Comparison of ENCODE assay signal across 8 cellular contexts in genomic region chr11:43868852-43869567, GRCh38. TPM values are rescaled to one million over a fixed set of nuclear protein-coding genes. Genes with fewer than 3 reads are reported as not detected.
DNase-seq lines count a peak whose midpoint lies in the region; TF ChIP-seq lines count a peak whose summit lies in the region.

No MANE protein-coding gene starts in this region.

- no peak overlapping the region for H2BK120ac ChIP-seq in mesenchymal stem cell (ENCODE audit: low read depth, low read length)

- peak overlapping the region; percentile 34 to 67 for H3K18ac ChIP-seq in mesenchymal stem cell (ENCODE audit: low read depth in 1 of 2, low read length in 2 of 2)

- H3K4me3 ChIP-seq in mesenchymal stem cell (ENCODE audit: insufficient read depth in 1 of 2, low read depth in 1 of 2, low read length in 2 of 2) = no peak overlapping the region

- no peak overlapping the region for H3K14ac ChIP-seq in mesenchymal stem cell (ENCODE audit: low read length in 2 of 2)

- no peaks in the 10 kb centered on the region for H3K36me3 ChIP-seq in mesenchymal stem cell (ENCODE audit: control insufficient read depth in 1 of 2, insufficient read depth in 2 of 2, low read depth in 1 of 2, low read length in 2 of 2)

- TF ChIP-seq CTCF in HFFc6 (IDR thresholded peaks at IDR 0.05) (no peak), progenitor cell of endocrine pancreas (IDR thresholded peaks at IDR 0.05; ENCODE audit: unreplicated experiment) (no peak)

- no peak overlapping the region for H3K27ac ChIP-seq in mesenchymal stem cell (ENCODE audit: low read length, poor library complexity, severe bottlenecking)

- H3K4me1 ChIP-seq in mesenchymal stem cell (ENCODE audit: control insufficient read depth, insufficient read depth, low read depth, low read length) = peaks cover 4% of the 10 kb centered on the region

- peak; percentile 36 for DNase-seq in activated T-cell treated with anti-CD3 and anti-CD28 coated beads for 24 hours (ENCODE audit: low read depth)
- no peak for DNase-seq in activated T-cell treated with anti-CD3 and anti-CD28 coated beads, Interleukin-2, amount 50 U/mL, for 1 hour
- DNase-seq in HFFc6 = peak; percentile 64
- peak; percentile 85 for DNase-seq in M059J (ENCODE audit: low read depth)
- peak; percentile 57 for DNase-seq in activated T-helper 1 cell treated with anti-CD3 and anti-CD28 coated beads, Interleukin-12 subunit alpha, Interleukin-12 subunit beta, Interleukin-2, Interleukin-4 antibody, amounts not matched to agents 30 ng/mL and 10 ng/mL and 1 ng/mL, durations not matched to agents 14 hours and 24 hours and 36 hours (ENCODE audit: low spot score)
- DNase-seq in mesenchymal stem cell = peak; percentile 95
- DNase-seq in progenitor cell of endocrine pancreas (ENCODE audit: low spot score, unreplicated experiment) = no peak
- no peak for DNase-seq in mesenteric fat pad (ENCODE audit: low spot score)

- H2BK12ac ChIP-seq in mesenchymal stem cell (ENCODE audit: low read length in 2 of 2) = no peak overlapping the region

- intact Hi-C loops in activated T-helper 1 cell treated with anti-CD3 and anti-CD28 coated beads, Interleukin-12 subunit alpha, Interleukin-12 subunit beta, Interleukin-2, Interleukin-4 antibody, amounts not matched to agents 30 ng/mL and 10 ng/mL and 1 ng/mL, durations not matched to agents 14 hours and 24 hours and 36 hours (cut with micrococcal nuclease) = loop anchor here (1.0 to 10.0 kb wide), 11 partner anchors 11 to 556 kb away; partner anchors contain the start of genes ALKBH3, HSD17B12 and TTC17

- H4K91ac ChIP-seq in mesenchymal stem cell (ENCODE audit: low read length) = no peak overlapping the region

- H2BK15ac ChIP-seq in mesenchymal stem cell (ENCODE audit: low read depth, poor library complexity, severe bottlenecking) = no peak overlapping the region

- 1% methylated on average over 4 of the region's 5 CpGs for WGBS in mesenchymal stem cell

- H3K27ac Mint-ChIP-seq in HFFc6 = peak overlapping the region; percentile 55
- peak overlapping the region; percentile 42 for H3K27ac Mint-ChIP-seq in activated T-helper 1 cell treated with anti-CD3 and anti-CD28 coated beads, Interleukin-12 subunit alpha, Interleukin-12 subunit beta, Interleukin-2, Interleukin-4 antibody, amounts not matched to agents 30 ng/mL and 10 ng/mL and 1 ng/mL, durations not matched to agents 14 hours and 24 hours and 36 hours
- H3K27ac Mint-ChIP-seq in progenitor cell of endocrine pancreas = no peak overlapping the region

- no peak overlapping the region for H3K4ac ChIP-seq in mesenchymal stem cell (ENCODE audit: low read depth in 1 of 2, low read length in 2 of 2)

- H3K4me3 Mint-ChIP-seq in HFFc6 (peak overlapping the region; percentile 66), progenitor cell of endocrine pancreas (ENCODE audit: low read depth) (no peak overlapping the region)
- peak overlapping the region; percentile 45 for H3K4me3 Mint-ChIP-seq in activated T-helper 1 cell treated with anti-CD3 and anti-CD28 coated beads, Interleukin-12 subunit alpha, Interleukin-12 subunit beta, Interleukin-2, Interleukin-4 antibody, amounts not matched to agents 30 ng/mL and 10 ng/mL and 1 ng/mL, durations not matched to agents 14 hours and 24 hours and 36 hours

- H3K4me2 ChIP-seq in mesenchymal stem cell (ENCODE audit: low read length, poor library complexity, severe bottlenecking) = no peak overlapping the region

- H3K4me1 Mint-ChIP-seq in HFFc6 (ENCODE audit: low read depth) = peaks cover 28% of the 10 kb centered on the region
- peaks cover 27% of the 10 kb centered on the region for H3K4me1 Mint-ChIP-seq in activated T-helper 1 cell treated with anti-CD3 and anti-CD28 coated beads, Interleukin-12 subunit alpha, Interleukin-12 subunit beta, Interleukin-2, Interleukin-4 antibody, amounts not matched to agents 30 ng/mL and 10 ng/mL and 1 ng/mL, durations not matched to agents 14 hours and 24 hours and 36 hours (ENCODE audit: low read depth)
- H3K4me1 Mint-ChIP-seq in progenitor cell of endocrine pancreas (ENCODE audit: low read depth) = no peaks in the 10 kb centered on the region

- H2BK5ac ChIP-seq in mesenchymal stem cell (ENCODE audit: low read depth, low read length, poor library complexity, severe bottlenecking) = peak overlapping the region; percentile 14

- no peak overlapping the region for H3K23ac ChIP-seq in mesenchymal stem cell (ENCODE audit: low read length in 2 of 2)

- peaks cover 15% of the 10 kb centered on the region for H3K27me3 Mint-ChIP-seq in HFFc6 (ENCODE audit: insufficient read depth)
- H3K27me3 Mint-ChIP-seq in activated T-helper 1 cell treated with anti-CD3 and anti-CD28 coated beads, Interleukin-12 subunit alpha, Interleukin-12 subunit beta, Interleukin-2, Interleukin-4 antibody, amounts not matched to agents 30 ng/mL and 10 ng/mL and 1 ng/mL, durations not matched to agents 14 hours and 24 hours and 36 hours (ENCODE audit: insufficient read depth) = peaks cover 53% of the 10 kb centered on the region
- peaks cover 61% of the 10 kb centered on the region for H3K27me3 Mint-ChIP-seq in progenitor cell of endocrine pancreas

- no peak overlapping the region for H2AK5ac ChIP-seq in mesenchymal stem cell (ENCODE audit: low read length, severe bottlenecking)

- H3K9ac ChIP-seq in mesenchymal stem cell (ENCODE audit: low read length) = peak overlapping the region; percentile 16

- H3K9me3 ChIP-seq in mesenchymal stem cell (ENCODE audit: control insufficient read depth, low read length) = peaks cover 3% of the 10 kb centered on the region

- H3K27me3 ChIP-seq in mesenchymal stem cell (ENCODE audit: control insufficient read depth in 1 of 2, insufficient read depth in 1 of 2, low read length in 2 of 2) = peaks cover 21 to 25% of the 10 kb centered on the region in 2 experiments

- no peak overlapping the region for H2AFZ ChIP-seq in mesenchymal stem cell (ENCODE audit: low read depth, low read length)

- H3K9me3 Mint-ChIP-seq in HFFc6 (no peaks in the 10 kb centered on the region; the same call in 1 of the 2 replicates), progenitor cell of endocrine pancreas (ENCODE audit: low read depth) (no peaks in the 10 kb centered on the region)
- peaks cover 6% of the 10 kb centered on the region for H3K9me3 Mint-ChIP-seq in activated T-helper 1 cell treated with anti-CD3 and anti-CD28 coated beads, Interleukin-12 subunit alpha, Interleukin-12 subunit beta, Interleukin-2, Interleukin-4 antibody, amounts not matched to agents 30 ng/mL and 10 ng/mL and 1 ng/mL, durations not matched to agents 14 hours and 24 hours and 36 hours

- no peaks in the 10 kb centered on the region for H3K79me1 ChIP-seq in mesenchymal stem cell (replicated peaks; ENCODE audit: low read length, poor library complexity, severe bottlenecking)

- H4K8ac ChIP-seq in mesenchymal stem cell (ENCODE audit: low read length) = peak overlapping the region; percentile 9

- H3K36me3 Mint-ChIP-seq in HFFc6 (ENCODE audit: low read depth) (no peaks in the 10 kb centered on the region), progenitor cell of endocrine pancreas (ENCODE audit: insufficient read depth) (no peaks in the 10 kb centered on the region)
- peaks cover 3% of the 10 kb centered on the region for H3K36me3 Mint-ChIP-seq in activated T-helper 1 cell treated with anti-CD3 and anti-CD28 coated beads, Interleukin-12 subunit alpha, Interleukin-12 subunit beta, Interleukin-2, Interleukin-4 antibody, amounts not matched to agents 30 ng/mL and 10 ng/mL and 1 ng/mL, durations not matched to agents 14 hours and 24 hours and 36 hours (ENCODE audit: low read depth)

RNA-seq across cellular contexts. Expression of gene ALKBH3, which starts 11.6 kb away (rescaled TPM):
- 10 to 100 TPM; 24.0 to 35.9 (median 31.5) TPM for total RNA-seq in HFFc6 (2021; fragmentation: NEBNext Ultra II Directional; extraction: Animal tissue kit (Norgen Biotek cat#: 25700))
- total RNA-seq in M059J (2014; rRNA removed; shearing (Covaris generic)) = 39.7 and 67.3 TPM in 2 replicates
- 32.7 and 38.1 TPM in 2 replicates for total RNA-seq in activated T-helper 1 cell treated with anti-CD3 and anti-CD28 coated beads, Interleukin-12 subunit alpha, Interleukin-12 subunit beta, Interleukin-2, Interleukin-4 antibody, amounts not matched to agents 30 ng/mL and 10 ng/mL and 1 ng/mL, durations not matched to agents 14 hours and 24 hours and 36 hours
- polyA plus RNA-seq in mesenchymal stem cell (2013, experiment 1 of 2) = 22.0 TPM
- 20.7 TPM for polyA plus RNA-seq in mesenchymal stem cell (2013, experiment 2 of 2)
- total RNA-seq in progenitor cell of endocrine pancreas = 19.8 and 22.0 TPM in 2 replicates
- 31.0 TPM for total RNA-seq in mesenteric fat pad

Comparison
In these comparisons a context has a peak if more than half of its experiments do, and no peak if none do; other contexts are left out.
1. DNase-seq: peak in activated T-cell treated with anti-CD3 and anti-CD28 coated beads for 24 hours (single experiment), HFFc6 (single experiment), M059J (single experiment), activated T-helper 1 cell treated with anti-CD3 and anti-CD28 coated beads, Interleukin-12 subunit alpha, Interleukin-12 subunit beta, Interleukin-2, Interleukin-4 antibody, amounts not matched to agents 30 ng/mL and 10 ng/mL and 1 ng/mL, durations not matched to agents 14 hours and 24 hours and 36 hours (single experiment) and mesenchymal stem cell (single experiment); none in activated T-cell treated with anti-CD3 and anti-CD28 coated beads, Interleukin-2, amount 50 U/mL, for 1 hour (single experiment), progenitor cell of endocrine pancreas (single experiment) and mesenteric fat pad (single experiment).